Comparison of ENCODE assay signal across 18 cellular contexts in the genomic region with DNA sequence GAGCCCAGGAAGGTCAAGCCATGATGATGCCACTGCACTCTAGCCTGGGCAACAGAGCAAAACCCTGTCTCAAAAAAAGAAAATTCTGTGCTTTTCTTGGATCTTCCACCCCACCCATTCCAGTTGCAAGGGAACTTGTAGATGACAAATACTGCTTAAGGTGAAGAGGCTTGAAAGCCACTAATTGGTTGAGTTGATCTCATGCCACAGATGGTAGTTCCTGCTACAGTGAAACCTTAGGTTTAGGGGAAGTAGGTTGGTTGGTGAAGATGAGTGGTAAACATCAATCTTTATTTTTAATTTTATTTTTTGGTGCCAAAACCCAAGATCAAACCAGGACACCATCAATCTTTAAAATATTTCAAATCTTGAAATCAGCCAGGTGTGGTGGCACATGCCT. TPM values are rescaled to one million over a fixed set of nuclear protein-coding genes. Genes with fewer than 3 reads are reported as not detected.
A peak's percentile ranks its signal among the peaks of the same experiment; 100 is the strongest.
DNase-seq lines count a peak whose midpoint lies in the region; ATAC-seq and TF ChIP-seq lines count a peak whose summit lies in the region.
"Had no signal": no experiment of that assay in that cellular context is flagged by ENCODE, and none has a peak within 500 bp of the region (broad histone marks: within the 10 kb centered on the region; RNA-seq: fewer than 3 reads in every experiment).

No MANE protein-coding gene starts in this region.

- no peaks in the 10 kb centered on the region for H3K27me3 Mint-ChIP-seq in naive thymus-derived CD8-positive, alpha-beta T cell
- H3K27me3 Mint-ChIP-seq: central memory CD8-positive, alpha-beta T cell; effector memory CD8-positive, alpha-beta T cell had no signal

- CTCF ChIA-PET in OCI-LY7 (lab: Charles Lee; ENCODE audit: unreplicated experiment) = no interaction called here

- no peak for ATAC-seq in naive thymus-derived CD8-positive, alpha-beta T cell
- ATAC-seq in GM21825 (IDR thresholded peaks at IDR 0.05; ENCODE audit: unreplicated experiment) (no peak), GM21447 (IDR thresholded peaks at IDR 0.05; ENCODE audit: unreplicated experiment) (no peak)
- ATAC-seq: effector memory CD8-positive, alpha-beta T cell; sciatic nerve had no signal

- no peaks in the 10 kb centered on the region for H3K36me3 Mint-ChIP-seq in naive thymus-derived CD8-positive, alpha-beta T cell

- peak overlapping the region; percentile 56 for H3K27ac ChIP-seq in OCI-LY7 (ENCODE audit: low read depth, low read length, poor library complexity, severe bottlenecking)
- H3K27ac ChIP-seq: tibial artery had no signal

- BruUV-seq in OCI-LY7 (replicated peaks; lab: Mats Ljungman, UMichigan) = no TSS peak

- intact Hi-C loops in OCI-LY7 (cut with micrococcal nuclease; ENCODE audit: unreplicated experiment) = loop anchor here (10.0 kb wide), 1 partner anchor 269 kb away; a partner anchor contains a TSS

- peak overlapping the region in 1 of 10 donors; percentile 50 for H3K4me3 Mint-ChIP-seq in naive thymus-derived CD8-positive, alpha-beta T cell
- H3K4me3 Mint-ChIP-seq: central memory CD8-positive, alpha-beta T cell; effector memory CD8-positive, alpha-beta T cell had no signal

- peaks cover 37% of the 10 kb centered on the region for H3K79me2 ChIP-seq in OCI-LY7 (ENCODE audit: insufficient read depth, low read depth, low read length)

- POLR2A ChIA-PET in OCI-LY7 (lab: Charles Lee) = interaction anchor here (0.6 to 6.1 kb wide), 6 partner anchors 25 to 256 kb away, joined by 3 to 35 read pairs (median 3); a partner anchor contains a TSS
- POLR2A ChIA-PET in naive thymus-derived CD8-positive, alpha-beta T cell (lab: Charles Lee) = interaction anchor here (0.6 to 0.8 kb wide), 2 partner anchors 69 to 72 kb away, joined by 3 to 6 read pairs; no protein-coding TSS in a partner anchor

- no peak overlapping the region for H2AFZ ChIP-seq in OCI-LY7 (ENCODE audit: low read length)

- peaks cover 14 to 68% (median 39%) of the 10 kb centered on the region in 4 donors for H3K4me1 Mint-ChIP-seq in naive thymus-derived CD8-positive, alpha-beta T cell

- no peaks in the 10 kb centered on the region for H3K9me2 ChIP-seq in OCI-LY7 (ENCODE audit: insufficient read depth, low read length)

- peak overlapping the region in 9 of 10 donors; percentile 43 to 96 (median 62) for H3K27ac Mint-ChIP-seq in naive thymus-derived CD8-positive, alpha-beta T cell

- H3K36me3 ChIP-seq in OCI-LY7 (ENCODE audit: insufficient read depth, low read length) = peaks cover 19% of the 10 kb centered on the region
- H3K36me3 ChIP-seq: tibial artery had no signal

- H4K20me1 ChIP-seq in OCI-LY7 (ENCODE audit: insufficient read depth, low read length) = peaks cover 14% of the 10 kb centered on the region

- no peak for TF ChIP-seq CTCF in GM20000 (IDR thresholded peaks at IDR 0.05; ENCODE audit: extremely low read depth, missing control alignments)
- TF ChIP-seq CTCF in OCI-LY7 (conservative IDR thresholded peaks at IDR 0.05; ENCODE audit: low read length) = no peak

- DNase-seq in SIG-M5 treated with dmso at 0.1 percent for 504 hours (lab: John Stamatoyannopoulos, UW; ENCODE audit: unreplicated experiment) (peak; percentile 19), SIG-M5 (lab: John Stamatoyannopoulos, UW) (no peak), GM20000 (ENCODE audit: low spot score) (peak; percentile 36), OCI-LY7 (ENCODE audit: low spot score) (peak; percentile 73), globus pallidus (ENCODE audit: low spot score) (no peak)
- no peak for DNase-seq in naive thymus-derived CD8-positive, alpha-beta T cell
- DNase-seq: amniotic stem cell; effector memory CD8-positive, alpha-beta T cell; NCI-H2081 treated with DMSO at 0.1 percent for 48 hours; NCI-H524 treated with DMSO at 0.1 percent for 48 hours; occipital lobe; RPMI8226; stimulated activated CD4-positive, alpha-beta T cell treated with anti-CD3 and anti-CD28 coated beads, Interleukin-2, amount 100 ng/mL, for 48 hours; tibial artery had no signal

- no peak overlapping the region for H3K4me3 ChIP-seq in OCI-LY7 (ENCODE audit: low read depth, low read length, poor library complexity, severe bottlenecking)
- H3K4me3 ChIP-seq: tibial artery had no signal

- H3K4me1 ChIP-seq in OCI-LY7 (ENCODE audit: insufficient read depth, low read length, poor library complexity, severe bottlenecking) = peaks cover 63% of the 10 kb centered on the region

- H3K9me3 Mint-ChIP-seq in naive thymus-derived CD8-positive, alpha-beta T cell = no peaks in the 10 kb centered on the region
- H3K9me3 Mint-ChIP-seq: central memory CD8-positive, alpha-beta T cell; effector memory CD8-positive, alpha-beta T cell had no signal

- H3K4me2 ChIP-seq in OCI-LY7 (ENCODE audit: low read length) = peak overlapping the region; percentile 48

- no peaks in the 10 kb centered on the region for H3K9me3 ChIP-seq in OCI-LY7 (ENCODE audit: low read length)
- H3K9me3 ChIP-seq: tibial artery had no signal

RNA-seq across cellular contexts. Expression of a gene that starts 2.9 kb away (rescaled TPM):
- total RNA-seq in OCI-LY7 (2014; rRNA removed; shearing (Covaris generic)) = 265 and 270 TPM in 2 replicates
- total RNA-seq in OCI-LY7 (2022) = 271 and 292 TPM in 2 replicates
- 100 to 1,000 TPM; 122 to 130 TPM for total RNA-seq in naive thymus-derived CD8-positive, alpha-beta T cell
- 100 to 1,000 TPM; 145 to 171 (median 157) TPM for polyA plus RNA-seq in naive thymus-derived CD8-positive, alpha-beta T cell

Comparison
In these comparisons a context has a peak if more than half of its experiments do, and no peak if none do; other contexts are left out.
1. DNase-seq: peak in SIG-M5 treated with dmso at 0.1 percent for 504 hours (single experiment), GM20000 (single experiment) and OCI-LY7 (single experiment); none in SIG-M5 (single experiment), naive thymus-derived CD8-positive, alpha-beta T cell (0 of 10) and globus pallidus (single experiment).